ENCODE assay signal across 1 cellular context in genomic region chr1:19665044-19665455, GRCh38.
TF ChIP-seq lines count a peak whose summit lies in the region.

No MANE protein-coding gene starts in this region.

TF ChIP-seq in A549, 52 proteins besides CTCF, POLR2A, EP300 and RAD21 (continued from another document):
- TF ChIP-seq REST (IDR thresholded peaks at IDR 0.05) (no peak), HEYL (CRISPR knock-in tag; IDR thresholded peaks at IDR 0.05) (no peak), HES2 (IDR thresholded peaks at IDR 0.05) (no peak), MAZ (IDR thresholded peaks at IDR 0.05; ENCODE audit: borderline replicate concordance, low read depth, low read length) (no peak)
